2 cellular contexts compared by ENCODE assay signal in genomic region chr12:2877959-2878732, GRCh38.
A peak's percentile ranks its signal among the peaks of the same experiment; 100 is the strongest.
TF ChIP-seq lines count a peak whose summit lies in the region.

No MANE protein-coding gene starts in this region.

TF ChIP-seq in IMR-90, 13 proteins besides CTCF, POLR2A, EP300 and RAD21:
- TF ChIP-seq, protein P1, sequence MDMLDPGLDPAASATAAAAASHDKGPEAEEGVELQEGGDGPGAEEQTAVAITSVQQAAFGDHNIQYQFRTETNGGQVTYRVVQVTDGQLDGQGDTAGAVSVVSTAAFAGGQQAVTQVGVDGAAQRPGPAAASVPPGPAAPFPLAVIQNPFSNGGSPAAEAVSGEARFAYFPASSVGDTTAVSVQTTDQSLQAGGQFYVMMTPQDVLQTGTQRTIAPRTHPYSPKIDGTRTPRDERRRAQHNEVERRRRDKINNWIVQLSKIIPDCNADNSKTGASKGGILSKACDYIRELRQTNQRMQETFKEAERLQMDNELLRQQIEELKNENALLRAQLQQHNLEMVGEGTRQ (IDR thresholded peaks at IDR 0.05; ENCODE audit: low read depth, low read length), result no peak
- TF ChIP-seq MAZ (IDR thresholded peaks at IDR 0.05; ENCODE audit: borderline replicate concordance, low read depth, low read length) (no peak), SMC3 (IDR thresholded peaks at IDR 0.05; ENCODE audit: low read depth, low read length) (no peak), CEBPB (IDR thresholded peaks at IDR 0.05; ENCODE audit: low read depth, low read length) (peak; percentile 93), FOS (IDR thresholded peaks at IDR 0.05; ENCODE audit: low read depth, low read length) (0 out of 2 replicates have a peak, but pooled peaks have one; percentile 7), RCOR1 (IDR thresholded peaks at IDR 0.05; ENCODE audit: insufficient replicate concordance, low read length) (no peak)

TF ChIP-seq in endothelial cell of umbilical vein, 7 proteins besides CTCF, POLR2A, EP300 and RAD21:
- TF ChIP-seq MAX (IDR thresholded peaks at IDR 0.05; ENCODE audit: insufficient read depth, insufficient read length), result no peak
- peak; percentile 3 for TF ChIP-seq POLR2AphosphoS5 (IDR thresholded peaks at IDR 0.05; ENCODE audit: insufficient read depth, low read depth, low read length)
